Comparison of ENCODE assay signal across 9 cellular contexts in genomic region chr10:50577681-50578350, GRCh38. TPM values are rescaled to one million over a fixed set of nuclear protein-coding genes. Genes with fewer than 3 reads are reported as not detected.
DNase-seq lines count a peak whose midpoint lies in the region; ATAC-seq and TF ChIP-seq lines count a peak whose summit lies in the region.
"Had no signal": no experiment of that assay in that cellular context is flagged by ENCODE, and none has a peak within 500 bp of the region (broad histone marks: within the 10 kb centered on the region; RNA-seq: fewer than 3 reads in every experiment).

No MANE protein-coding gene starts in this region.

- TF ChIP-seq CTCF in gastroesophageal sphincter (IDR thresholded peaks at IDR 0.05) (no peak), smooth muscle cell (IDR thresholded peaks at IDR 0.05; ENCODE audit: borderline replicate concordance, insufficient read depth, poor library complexity, severe bottlenecking) (no peak), A673 (conservative IDR thresholded peaks at IDR 0.05; ENCODE audit: low read depth, low read length) (no peak)

- H3K4me3 ChIP-seq in gastroesophageal sphincter (no peak overlapping the region), smooth muscle cell (peak overlapping the region; percentile 10), A673 (ENCODE audit: low read depth, low read length, poor library complexity, severe bottlenecking) (no peak overlapping the region)
- H3K4me3 ChIP-seq: thoracic aorta had no signal

- H3K4me2 ChIP-seq in smooth muscle cell = peak overlapping the region; percentile 17

- no peaks in the 10 kb centered on the region for H3K27me3 ChIP-seq in gastroesophageal sphincter
- H3K27me3 ChIP-seq in smooth muscle cell (ENCODE audit: low read depth) = no peaks in the 10 kb centered on the region
- no peaks in the 10 kb centered on the region for H3K27me3 ChIP-seq in A673 (replicated peaks; ENCODE audit: insufficient read depth, low read depth, low read length, poor library complexity)

- CTCF ChIA-PET in A673 (lab: Charles Lee) = no interaction called here

- H3K9me3 ChIP-seq in gastroesophageal sphincter (no peaks in the 10 kb centered on the region), smooth muscle cell (replicated peaks; ENCODE audit: low read depth) (no peaks in the 10 kb centered on the region), A673 (ENCODE audit: low read depth, low read length, poor library complexity, severe bottlenecking) (no peaks in the 10 kb centered on the region)
- H3K9me3 ChIP-seq: thoracic aorta had no signal

- no peak overlapping the region for H3K9ac ChIP-seq in smooth muscle cell (ENCODE audit: low read depth)

- H2AFZ ChIP-seq in smooth muscle cell (ENCODE audit: low read depth) = no peak overlapping the region

- TF ChIP-seq EP300 in gastroesophageal sphincter (IDR thresholded peaks at IDR 0.05) = no peak

- TF ChIP-seq POLR2A in gastroesophageal sphincter (IDR thresholded peaks at IDR 0.05) = no peak

- H3K4me1 ChIP-seq in gastroesophageal sphincter (peaks cover 0 to 35% (median 14%) of the 10 kb centered on the region in 3 donors), smooth muscle cell (ENCODE audit: low read depth) (peaks cover 7% of the 10 kb centered on the region), A673 (ENCODE audit: insufficient read depth, low read length, poor library complexity, severe bottlenecking) (peaks cover 16% of the 10 kb centered on the region)

- H3K27ac ChIP-seq in gastroesophageal sphincter (peak overlapping the region in 2 of 4 donors; percentile 1 to 48), smooth muscle cell (ENCODE audit: low read depth) (peak overlapping the region; percentile 4), A673 (ENCODE audit: low read depth, low read length, poor library complexity, severe bottlenecking) (no peak overlapping the region)
- H3K27ac ChIP-seq: thoracic aorta had no signal

- no TSS peak for BruUV-seq in A673 (replicated peaks; lab: Mats Ljungman, UMichigan)

- POLR2A ChIA-PET in A673 (lab: Charles Lee; ENCODE audit: low non-redundant PET) = no interaction called here

- H3F3A ChIP-seq in smooth muscle cell (ENCODE audit: low read depth) = peaks cover 4% of the 10 kb centered on the region

- H3K36me3 ChIP-seq in gastroesophageal sphincter (no peaks in the 10 kb centered on the region), smooth muscle cell (ENCODE audit: low read depth) (no peaks in the 10 kb centered on the region), A673 (ENCODE audit: insufficient read depth, low read length, poor library complexity, severe bottlenecking) (no peaks in the 10 kb centered on the region)
- H3K36me3 ChIP-seq: thoracic aorta had no signal

- peak; percentile 46 for DNase-seq in DMS153 (lab: John Stamatoyannopoulos, UW)
- no peak for DNase-seq in DMS153 treated with DMSO at 0.1 percent for 48 hours (lab: John Stamatoyannopoulos, UW; ENCODE audit: unreplicated experiment)
- peak; percentile 21 for DNase-seq in OCI-M2 (lab: John Stamatoyannopoulos, UW; ENCODE audit: unreplicated experiment)
- no peak for DNase-seq in smooth muscle cell (lab: John Stamatoyannopoulos, UW; ENCODE audit: unreplicated experiment)
- DNase-seq in NK-92 treated with Interleukin-12 subunit alpha and Interleukin-12 subunit beta, amount 100 ng/mL, for 24 hours (lab: John Stamatoyannopoulos, UW) = no peak
- no peak for DNase-seq in A673 (ENCODE audit: low spot score)

- 48 to 61% methylated on average over 4 to 6 of the region's 7 CpGs for WGBS in gastroesophageal sphincter (ENCODE audit: low coverage in 1 of 2), 2 donors
- 13% methylated on average over 7 of the region's 7 CpGs for WGBS in smooth muscle cell (ENCODE audit: low lambda C conversion rate)

- H4K20me1 ChIP-seq in smooth muscle cell (ENCODE audit: low read depth) = peaks cover 29% of the 10 kb centered on the region

- intact Hi-C loops in A673 (cut with micrococcal nuclease; ENCODE audit: unreplicated experiment) = no loop called here

- no peaks in the 10 kb centered on the region for H3K79me2 ChIP-seq in smooth muscle cell (ENCODE audit: low read depth)

- ATAC-seq in gastroesophageal sphincter = peak; percentile 41
- ATAC-seq in GM21526 (IDR thresholded peaks at IDR 0.05; ENCODE audit: low FRiP score, unreplicated experiment) = no peak

RNA-seq across cellular contexts. Expression of gene SGMS1, which starts 45.9 kb away (rescaled TPM):
- 100 to 1,000 TPM in 1 of 4 donors, 10 to 100 TPM in 3; 57.7 to 116 (median 66.1) TPM for total RNA-seq in gastroesophageal sphincter
- total RNA-seq in smooth muscle cell = 14.3 and 20.6 TPM in 2 replicates
- polyA plus RNA-seq in smooth muscle cell = 3.9 and 4.0 TPM in 2 replicates
- total RNA-seq in A673 (2021) = 13.0 and 13.2 TPM in 2 replicates

Comparison
In these comparisons a context has a peak if more than half of its experiments do, and no peak if none do; other contexts are left out.
1. DNase-seq: peak in DMS153 (single experiment) and OCI-M2 (single experiment); none in DMS153 treated with DMSO at 0.1 percent for 48 hours (single experiment), smooth muscle cell (single experiment), NK-92 treated with Interleukin-12 subunit alpha and Interleukin-12 subunit beta, amount 100 ng/mL, for 24 hours (single experiment) and A673 (single experiment).